8 cellular contexts compared by ENCODE assay signal in the genomic region with DNA sequence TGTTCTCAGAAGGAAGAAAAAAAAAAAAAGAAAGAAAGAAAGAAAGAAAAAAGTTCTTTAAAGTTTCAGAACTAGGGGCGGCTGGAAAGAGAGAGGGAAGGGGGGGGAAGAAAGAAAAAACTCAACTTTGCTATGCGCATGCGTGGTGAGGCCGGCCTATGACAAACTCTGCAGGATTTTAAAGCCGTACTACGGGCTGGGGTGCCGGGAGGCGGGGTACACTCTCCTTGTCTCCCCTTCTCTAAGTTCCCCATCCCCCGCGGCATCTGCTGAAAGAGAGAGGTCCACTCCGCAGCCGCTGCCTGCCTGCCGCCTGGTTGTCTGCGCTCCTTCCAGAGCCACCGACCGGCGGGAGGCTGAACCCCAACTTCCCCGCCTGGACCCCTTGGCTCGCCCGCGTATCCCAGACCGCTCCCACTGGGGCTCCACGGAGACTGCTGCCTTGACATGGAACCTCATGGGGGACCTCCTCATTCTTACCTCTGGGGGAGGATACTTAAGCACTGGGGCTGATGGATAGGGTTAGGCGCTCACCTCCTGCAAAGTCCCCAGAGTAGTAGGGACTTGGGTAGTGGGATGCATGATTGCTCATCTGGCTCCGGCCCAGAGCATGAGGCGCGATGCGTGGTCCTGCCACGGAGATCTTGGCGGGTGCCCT. TPM values are rescaled to one million over a fixed set of nuclear protein-coding genes. Genes with fewer than 3 reads are reported as not detected.
DNase-seq lines count a peak whose midpoint lies in the region; ATAC-seq, FAIRE-seq and TF ChIP-seq lines count a peak whose summit lies in the region.

No MANE protein-coding gene starts in this region.

- BruUV-seq in Caco-2 (replicated peaks; lab: Mats Ljungman, UMichigan): no TSS peak

- H3K4me1 Mint-ChIP-seq in Caco-2 (ENCODE audit: low read depth, unreplicated experiment): peaks cover 15% of the 10 kb centered on the region
- H3K4me1 Mint-ChIP-seq in activated naive CD8-positive, alpha-beta T cell (ENCODE audit: low read depth): peaks cover 33% of the 10 kb centered on the region

- H3K4me1 ChIP-seq in Caco-2 (peaks cover 7% of the 10 kb centered on the region; the same call in 1 of the 2 replicates), pancreas (no peaks in the 10 kb centered on the region)

- H3K9me3 Mint-ChIP-seq in Caco-2 (ENCODE audit: unreplicated experiment): no peaks in the 10 kb centered on the region
- no peaks in the 10 kb centered on the region for H3K9me3 Mint-ChIP-seq in activated naive CD8-positive, alpha-beta T cell (ENCODE audit: low read depth)

- peaks cover 13% of the 10 kb centered on the region for H3K36me3 Mint-ChIP-seq in Caco-2 (ENCODE audit: insufficient read depth, unreplicated experiment)
- H3K36me3 Mint-ChIP-seq in activated naive CD8-positive, alpha-beta T cell: no peaks in the 10 kb centered on the region

- peaks cover 7% of the 10 kb centered on the region for H3K27me3 Mint-ChIP-seq in Caco-2 (ENCODE audit: insufficient read depth, unreplicated experiment)
- peaks cover 35% of the 10 kb centered on the region for H3K27me3 Mint-ChIP-seq in activated naive CD8-positive, alpha-beta T cell

- H3K27me3 ChIP-seq in Caco-2 (replicated peaks; ENCODE audit: control insufficient read depth, insufficient read depth, low read length) (no peaks in the 10 kb centered on the region), pancreas (no peaks in the 10 kb centered on the region)

- POLR2A ChIA-PET in Caco-2 (lab: Charles Lee): no interaction called here

- CTCF ChIA-PET in Caco-2 (lab: Charles Lee): interaction anchor here (0.7 kb wide), 1 partner anchor 289 kb away, joined by 3 read pairs; no protein-coding TSS in a partner anchor

- DNase-seq in Caco-2 (peak in 1 of 2 experiments; percentile 40), HFF-Myc (ENCODE audit: extremely low read depth, low read depth) (no peak), head of caudate nucleus (peak in 39 of 42 donors; percentile 45 to 85 (median 71)), pancreas (peak; percentile 64 to 87 (median 68))

- H3K27ac ChIP-seq in pancreas: peak overlapping the region in 3 of 4 donors; percentile 33 to 62 (median 39)

- peak overlapping the region; percentile 43 for H3K4me3 ChIP-seq in Caco-2 (ENCODE audit: low read depth, low read length)
- peak overlapping the region; percentile 88 for H3K4me3 ChIP-seq in HFF-Myc (replicated peaks; ENCODE audit: low read depth, low read length)
- H3K4me3 ChIP-seq in pancreas: peak overlapping the region; percentile 38 to 78 (median 69)

- H3K9me3 ChIP-seq in Caco-2 (no peaks in the 10 kb centered on the region), pancreas (no peaks in the 10 kb centered on the region)

- TF ChIP-seq CTCF in Caco-2 (IDR thresholded peaks at IDR 0.05; ENCODE audit: insufficient read depth in 1 of 2, low read depth in 1 of 2, low read length in 1 of 2, severe bottlenecking in 1 of 2, unreplicated experiment in 1 of 2) (no peak), HFF-Myc (IDR thresholded peaks at IDR 0.05; ENCODE audit: low read depth, low read length, missing control alignments) (no peak), pancreas (IDR thresholded peaks at IDR 0.05) (no peak)

- H3K27ac Mint-ChIP-seq in Caco-2 (ENCODE audit: unreplicated experiment): no peak overlapping the region
- no peak overlapping the region for H3K27ac Mint-ChIP-seq in activated naive CD8-positive, alpha-beta T cell

- no peaks in the 10 kb centered on the region for H3K36me3 ChIP-seq in Caco-2 (ENCODE audit: control insufficient read depth, insufficient read depth, low read length)
- no peaks in the 10 kb centered on the region for H3K36me3 ChIP-seq in pancreas

- ATAC-seq in pancreas (peak; percentile 40 to 59 (median 43)), HG02623 (IDR thresholded peaks at IDR 0.05; ENCODE audit: unreplicated experiment) (no peak), HG03095 (IDR thresholded peaks at IDR 0.05; ENCODE audit: unreplicated experiment) (no peak), GM19452 (IDR thresholded peaks at IDR 0.05; ENCODE audit: unreplicated experiment) (no peak)

- intact Hi-C loops in Caco-2 (cut with micrococcal nuclease; ENCODE audit: unreplicated experiment) (loop anchor here (5.0 kb wide), 3 partner anchors 79 to 764 kb away; no protein-coding TSS in a partner anchor), head of caudate nucleus (cut with DNase I) (loop anchor here (10.0 kb wide), 1 partner anchor 766 kb away; no protein-coding TSS in a partner anchor), pancreas (cut with DNase I) (loop anchor here in 1 of 3 donors (10.0 kb wide), 2 partner anchors 256 to 406 kb away; no protein-coding TSS in a partner anchor)

- no peak for FAIRE-seq in pancreas (lab: Jason Lieb, UNC)

- WGBS in pancreas, 2 donors: 1 to 2% methylated on average over 30 of the region's 30 CpGs

- H3K4me3 Mint-ChIP-seq in Caco-2 (ENCODE audit: unreplicated experiment): peak overlapping the region; percentile 90
- peak overlapping the region; percentile 65 for H3K4me3 Mint-ChIP-seq in activated naive CD8-positive, alpha-beta T cell

RNA-seq across cellular contexts. Expression of a gene that starts 1.4 kb away (rescaled TPM):
- 8.8 and 8.9 TPM in 2 replicates for total RNA-seq in Caco-2 (2022)
- total RNA-seq in pancreas: 1 to 10 TPM; 2.4 to 8.9 (median 5.6) TPM
- 1 to 10 TPM; 1.2 to 1.3 TPM for polyA plus RNA-seq in pancreas

Comparison
In these comparisons a context has a peak if more than half of its experiments do, and no peak if none do; other contexts are left out.
1. ATAC-seq: peak in pancreas (4 of 4); none in HG02623 (single experiment), HG03095 (single experiment) and GM19452 (single experiment).
2. Peak in every context shown above with its lines, with median percentiles within 50 percentile points of each other: H3K4me3 ChIP-seq.